ENCODE assay signal across 8 cellular contexts in the genomic region with DNA sequence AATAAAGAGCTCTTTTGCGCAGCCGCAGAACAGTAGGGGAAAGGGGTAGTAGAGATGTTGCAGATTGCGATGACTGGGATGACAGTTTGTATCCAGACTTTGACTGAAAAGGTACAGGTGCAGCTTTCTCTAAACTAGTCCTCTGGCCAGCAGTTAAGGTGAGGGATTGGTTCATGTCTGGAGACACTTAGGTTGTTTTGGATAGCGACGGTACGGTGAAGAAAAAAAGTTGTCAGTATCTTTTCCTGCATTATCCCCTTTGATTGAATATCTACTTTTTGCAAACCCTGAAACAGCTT. TPM values are rescaled to one million over a fixed set of nuclear protein-coding genes. Genes with fewer than 3 reads are reported as not detected.
DNase-seq lines count a peak whose midpoint lies in the region; ATAC-seq and TF ChIP-seq lines count a peak whose summit lies in the region.

No MANE protein-coding gene starts in this region.

- BruUV-seq in MCF 10A (replicated peaks; lab: Mats Ljungman, UMichigan), result TSS peak; percentile 51

- TF ChIP-seq CTCF in GM06990 (IDR thresholded peaks at IDR 0.05; ENCODE audit: insufficient read depth, low read length, poor library complexity, severe bottlenecking) (no peak), NB4 (IDR thresholded peaks at IDR 0.05; ENCODE audit: low read depth, low read length) (no peak), MCF 10A (IDR thresholded peaks at IDR 0.05; ENCODE audit: unreplicated experiment) (no peak), mesothelial cell of epicardium (IDR thresholded peaks at IDR 0.05; ENCODE audit: unreplicated experiment) (no peak)

- H3K4me1 Mint-ChIP-seq in MCF 10A (ENCODE audit: insufficient read depth, unreplicated experiment), result peaks cover 16% of the 10 kb centered on the region
- peaks cover 29% of the 10 kb centered on the region for H3K4me1 Mint-ChIP-seq in mesothelial cell of epicardium

- no peak for DNase-seq in GM06990 (ENCODE audit: extremely low read depth, insufficient read length)
- no peak for DNase-seq in NB4 (ENCODE audit: low read depth)
- DNase-seq in MCF 10A (ENCODE audit: unreplicated experiment), result no peak
- DNase-seq in mesothelial cell of epicardium (ENCODE audit: low spot score in 2 of 2, unreplicated experiment in 2 of 2), result no peak
- no peak for DNase-seq in NCI-H1694 (lab: John Stamatoyannopoulos, UW)
- DNase-seq in KG1 (lab: John Stamatoyannopoulos, UW), result no peak
- DNase-seq in stimulated activated CD4-positive, alpha-beta T cell treated with anti-CD3 and anti-CD28 coated beads, Interleukin-4, amount 100 ng/mL, for 1 hour, result no peak

- ATAC-seq in GM21737 (IDR thresholded peaks at IDR 0.05; ENCODE audit: unreplicated experiment), result no peak

- H3K27me3 Mint-ChIP-seq in MCF 10A (ENCODE audit: insufficient read depth, unreplicated experiment) (no peaks in the 10 kb centered on the region), mesothelial cell of epicardium (ENCODE audit: low read depth) (no peaks in the 10 kb centered on the region)

- H3K9me3 Mint-ChIP-seq in MCF 10A (ENCODE audit: unreplicated experiment) (no peaks in the 10 kb centered on the region), mesothelial cell of epicardium (no peaks in the 10 kb centered on the region)

- peaks cover 55% of the 10 kb centered on the region for H3K36me3 Mint-ChIP-seq in MCF 10A (ENCODE audit: insufficient read depth, unreplicated experiment)
- peaks cover 24% of the 10 kb centered on the region for H3K36me3 Mint-ChIP-seq in mesothelial cell of epicardium

- H3K4me3 ChIP-seq in GM06990 (replicated peaks; ENCODE audit: low read depth, low read length) (peak overlapping the region; percentile 99), NB4 (ENCODE audit: low read depth, low read length) (peak overlapping the region; percentile 97)

- CTCF ChIA-PET in MCF 10A (lab: Yijun Ruan, JAX), result interaction anchor here (1.7 to 9.4 kb wide), 2 partner anchors 13 to 15 kb away, joined by 4 to 116 read pairs; no protein-coding TSS in a partner anchor

- POLR2A ChIA-PET in MCF 10A (lab: Yijun Ruan, JAX), result interaction anchor here (0.5 to 5.7 kb wide), 19 partner anchors 9 to 457 kb away, joined by 3 to 125 read pairs (median 5); a partner anchor contains a TSS

- peak overlapping the region; percentile 99 for H3K27ac Mint-ChIP-seq in MCF 10A (ENCODE audit: low read depth, unreplicated experiment)
- H3K27ac Mint-ChIP-seq in mesothelial cell of epicardium, result peak overlapping the region; percentile 99

- H3K36me3 ChIP-seq in GM06990 (ENCODE audit: control insufficient read depth, insufficient read depth, low read length), result peaks cover 5% of the 10 kb centered on the region

- no peak for TF ChIP-seq POLR2A in NB4 (IDR thresholded peaks at IDR 0.05; ENCODE audit: extremely low read depth, insufficient read length)

- H3K4me3 Mint-ChIP-seq in MCF 10A (ENCODE audit: unreplicated experiment) (peak overlapping the region; percentile 91), mesothelial cell of epicardium (peak overlapping the region; percentile 94)

- no peaks in the 10 kb centered on the region for H3K27me3 ChIP-seq in GM06990 (replicated peaks; ENCODE audit: control insufficient read depth, insufficient read depth, low read length)

- intact Hi-C loops in MCF 10A (cut with micrococcal nuclease), result loop anchor here (10.0 kb wide), 1 partner anchor 527 kb away; no protein-coding TSS in a partner anchor

RNA-seq across cellular contexts. Expression of a gene that starts 0.5 kb away (rescaled TPM):
- total RNA-seq in MCF 10A (2022) (20.0 and 26.2 TPM in 2 replicates), mesothelial cell of epicardium (23.7 to 25.5 TPM (median 23.9 TPM) in 3 replicates)

RNA-seq across cellular contexts. Expression of a gene that starts 1.3 kb away (rescaled TPM):
- total RNA-seq in MCF 10A (2022) (69.1 and 76.8 TPM in 2 replicates), mesothelial cell of epicardium (88.2 to 93.1 TPM (median 91.9 TPM) in 3 replicates)

RNA-seq across cellular contexts. Expression of a gene that starts 13.6 kb away (rescaled TPM):
- total RNA-seq in MCF 10A (2022) (58.0 and 63.9 TPM in 2 replicates), mesothelial cell of epicardium (71.4 to 73.6 TPM (median 71.5 TPM) in 3 replicates)

RNA-seq across cellular contexts. Expression of a gene that starts 59.4 kb away (rescaled TPM):
- total RNA-seq in MCF 10A (2022) (103 and 209 TPM in 2 replicates), mesothelial cell of epicardium (107 to 120 TPM (median 117 TPM) in 3 replicates)
